ENCODE assay signal across 15 cellular contexts in genomic region chr14:29905549-29905948, GRCh38. TPM values are rescaled to one million over a fixed set of nuclear protein-coding genes. Genes with fewer than 3 reads are reported as not detected.
DNase-seq lines count a peak whose midpoint lies in the region; ATAC-seq, FAIRE-seq and TF ChIP-seq lines count a peak whose summit lies in the region.
"Had no signal": no experiment of that assay in that cellular context is flagged by ENCODE, and none has a peak within 500 bp of the region (broad histone marks: within the 10 kb centered on the region; RNA-seq: fewer than 3 reads in every experiment).

No MANE protein-coding gene starts in this region.

- peaks cover 35% of the 10 kb centered on the region for H3K79me2 ChIP-seq in hepatocyte

- no peak overlapping the region for H2AFZ ChIP-seq in hepatocyte

- H3K4me1 ChIP-seq in left lung = peaks cover 4 to 5% of the 10 kb centered on the region in 2 donors
- peaks cover 7% of the 10 kb centered on the region for H3K4me1 ChIP-seq in upper lobe of right lung
- no peaks in the 10 kb centered on the region for H3K4me1 ChIP-seq in BE2C
- H3K4me1 ChIP-seq in hepatocyte (ENCODE audit: insufficient read depth) = peaks cover 13% of the 10 kb centered on the region

- intact Hi-C loops in left lung (cut with DNase I) = no loop called here
- intact Hi-C loops in upper lobe of right lung (cut with DNase I) = no loop called here

- peak; percentile 83 for ATAC-seq in left lung
- peak; percentile 73 for ATAC-seq in upper lobe of right lung

- H3K27ac ChIP-seq in SK-N-MC = peak overlapping the region; percentile 51
- H3K27ac ChIP-seq in left lung = no peak overlapping the region
- H3K27ac ChIP-seq in upper lobe of right lung = no peak overlapping the region
- no peak overlapping the region for H3K27ac ChIP-seq in hepatocyte
- H3K27ac ChIP-seq: BLaER1 had no signal

- WGBS in hepatocyte (ENCODE audit: low lambda C conversion rate, missing lambda C conversion rate) = 72% methylated on average over 7 of the region's 7 CpGs

- H3K9ac ChIP-seq in SK-N-MC (ENCODE audit: insufficient read length) = no peak overlapping the region
- H3K9ac ChIP-seq: BLaER1 had no signal

- no peaks in the 10 kb centered on the region for H3K36me3 ChIP-seq in SK-N-MC (ENCODE audit: insufficient read depth, low read length)
- H3K36me3 ChIP-seq in left lung = no peaks in the 10 kb centered on the region
- no peaks in the 10 kb centered on the region for H3K36me3 ChIP-seq in upper lobe of right lung
- no peaks in the 10 kb centered on the region for H3K36me3 ChIP-seq in BE2C
- no peaks in the 10 kb centered on the region for H3K36me3 ChIP-seq in hepatocyte (replicated peaks; ENCODE audit: insufficient read depth, low read depth)
- H3K36me3 ChIP-seq: BLaER1 had no signal

- DNase-seq in HTR-8/SVneo (ENCODE audit: insufficient read length, low spot score) = no peak
- DNase-seq in SK-N-MC (ENCODE audit: low read depth, low spot score) = no peak
- DNase-seq in left lung = no peak
- DNase-seq in upper lobe of right lung = no peak
- DNase-seq in BE2C = no peak
- DNase-seq in NCI-H128 (lab: John Stamatoyannopoulos, UW; ENCODE audit: unreplicated experiment) = no peak
- no peak for DNase-seq in hepatocyte (ENCODE audit: low spot score)
- DNase-seq: EL, Kasumi-1, NCI-H1417 treated with DMSO at 0.1 percent for 48 hours, NCI-H2029 treated with DMSO at 0.1 percent for 48 hours, NCI-H345, NCI-H526 treated with DMSO at 0.1 percent for 48 hours, PC-3 had no signal

- FAIRE-seq in HTR-8/SVneo (lab: Jason Lieb, UNC) = peak; percentile 49

- TF ChIP-seq CTCF in left lung (IDR thresholded peaks at IDR 0.05) (no peak), upper lobe of right lung (IDR thresholded peaks at IDR 0.05) (no peak), BE2C (IDR thresholded peaks at IDR 0.05; ENCODE audit: low read depth, low read length) (no peak), hepatocyte (IDR thresholded peaks at IDR 0.05; ENCODE audit: poor library complexity) (no peak)

- H3K27me3 ChIP-seq in left lung = no peaks in the 10 kb centered on the region
- H3K27me3 ChIP-seq in upper lobe of right lung = no peaks in the 10 kb centered on the region
- no peaks in the 10 kb centered on the region for H3K27me3 ChIP-seq in BE2C
- H3K27me3 ChIP-seq in hepatocyte = no peaks in the 10 kb centered on the region
- H3K27me3 ChIP-seq: BLaER1 had no signal

- no peaks in the 10 kb centered on the region for H4K20me1 ChIP-seq in hepatocyte (ENCODE audit: insufficient read depth, poor library complexity, severe bottlenecking)
- H4K20me1 ChIP-seq: BLaER1 had no signal

- H3K9me2 ChIP-seq in hepatocyte (replicated peaks; ENCODE audit: insufficient read depth) = no peaks in the 10 kb centered on the region

- H3K9me3 ChIP-seq in SK-N-MC (ENCODE audit: low read depth, low read length) (no peaks in the 10 kb centered on the region), left lung (peaks cover 0 to 14% of the 10 kb centered on the region in 2 donors), upper lobe of right lung (no peaks in the 10 kb centered on the region), BE2C (no peaks in the 10 kb centered on the region), hepatocyte (ENCODE audit: low read depth) (no peaks in the 10 kb centered on the region)

- H3K4me3 ChIP-seq in SK-N-MC (no peak overlapping the region), left lung (no peak overlapping the region), upper lobe of right lung (no peak overlapping the region), BE2C (ENCODE audit: low read depth, low read length) (no peak overlapping the region), hepatocyte (no peak overlapping the region)
- H3K4me3 ChIP-seq: BLaER1 had no signal

- no peak overlapping the region for H3K4me2 ChIP-seq in hepatocyte
- H3K4me2 ChIP-seq: BLaER1 had no signal

RNA-seq across cellular contexts. Expression of gene PRKD1, which starts 22.1 kb away (rescaled TPM):
- total RNA-seq in left lung (10 to 100 TPM; 13.6 to 15.5 TPM), upper lobe of right lung (17.2 TPM), hepatocyte (9.0 and 16.5 TPM in 2 replicates)
- polyA plus RNA-seq in BE2C (2012; ENCODE audit: insufficient read depth, insufficient read length, low read depth) = 3.7 TPM
- polyA plus RNA-seq in hepatocyte = 7.5 and 9.7 TPM in 2 replicates
